1 cellular context compared by ENCODE assay signal in the genomic region with DNA sequence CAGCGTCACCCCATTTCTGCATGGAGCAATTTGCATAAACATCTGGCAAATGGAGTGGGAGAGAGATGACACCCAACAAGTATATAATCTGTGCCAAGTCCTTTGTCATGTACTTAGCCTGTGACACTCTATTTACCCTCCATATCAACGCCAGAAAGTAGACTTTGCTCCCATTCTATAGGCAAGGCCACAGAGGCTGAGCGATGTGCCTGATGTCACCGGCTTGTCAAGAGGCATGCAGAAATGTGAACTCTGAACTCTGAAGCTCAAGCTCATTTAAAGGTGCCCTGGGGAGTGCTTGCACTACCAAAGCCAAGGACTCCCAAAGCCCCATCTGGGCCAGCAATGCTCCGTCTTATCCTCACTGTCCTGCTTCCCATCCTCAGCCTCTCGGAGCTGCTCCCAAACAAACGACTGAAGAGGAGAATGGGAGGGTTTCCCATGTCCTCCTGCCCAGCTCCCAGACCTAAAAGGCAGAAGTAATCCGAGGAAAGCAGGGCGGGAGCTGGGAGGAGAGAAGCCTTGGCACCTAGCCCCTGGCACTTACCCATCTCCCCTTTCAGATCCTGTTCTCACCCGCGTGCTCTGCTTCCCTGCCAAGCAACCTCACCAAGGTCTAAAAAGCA.
TF ChIP-seq lines count a peak whose summit lies in the region.

No MANE protein-coding gene starts in this region.

TF ChIP-seq in IMR-90, 13 proteins besides CTCF, POLR2A, EP300 and RAD21:
- TF ChIP-seq, protein P1, sequence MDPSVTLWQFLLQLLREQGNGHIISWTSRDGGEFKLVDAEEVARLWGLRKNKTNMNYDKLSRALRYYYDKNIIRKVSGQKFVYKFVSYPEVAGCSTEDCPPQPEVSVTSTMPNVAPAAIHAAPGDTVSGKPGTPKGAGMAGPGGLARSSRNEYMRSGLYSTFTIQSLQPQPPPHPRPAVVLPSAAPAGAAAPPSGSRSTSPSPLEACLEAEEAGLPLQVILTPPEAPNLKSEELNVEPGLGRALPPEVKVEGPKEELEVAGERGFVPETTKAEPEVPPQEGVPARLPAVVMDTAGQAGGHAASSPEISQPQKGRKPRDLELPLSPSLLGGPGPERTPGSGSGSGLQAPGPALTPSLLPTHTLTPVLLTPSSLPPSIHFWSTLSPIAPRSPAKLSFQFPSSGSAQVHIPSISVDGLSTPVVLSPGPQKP (IDR thresholded peaks at IDR 0.05; ENCODE audit: borderline replicate concordance, low read depth, low read length) = no peak
- TF ChIP-seq MAZ (IDR thresholded peaks at IDR 0.05; ENCODE audit: borderline replicate concordance, low read depth, low read length) (no peak), NFE2L2 (IDR thresholded peaks at IDR 0.05; ENCODE audit: low read depth, low read length) (no peak), SMC3 (IDR thresholded peaks at IDR 0.05; ENCODE audit: low read depth, low read length) (no peak), CEBPB (IDR thresholded peaks at IDR 0.05; ENCODE audit: low read depth, low read length) (no peak), CHD1 (IDR thresholded peaks at IDR 0.05; ENCODE audit: low read depth, low read length) (no peak), RCOR1 (IDR thresholded peaks at IDR 0.05; ENCODE audit: insufficient replicate concordance, low read length) (no peak), MXI1 (IDR thresholded peaks at IDR 0.05; ENCODE audit: borderline replicate concordance, low read depth, low read length) (no peak), BHLHE40 (IDR thresholded peaks at IDR 0.05; ENCODE audit: low read depth, low read length) (no peak), RFX5 (IDR thresholded peaks at IDR 0.05; ENCODE audit: low read depth, low read length) (no peak), MAFK (IDR thresholded peaks at IDR 0.05; ENCODE audit: low read depth, low read length) (no peak), FOS (IDR thresholded peaks at IDR 0.05; ENCODE audit: low read depth, low read length) (no peak)
- TF ChIP-seq, protein P2, sequence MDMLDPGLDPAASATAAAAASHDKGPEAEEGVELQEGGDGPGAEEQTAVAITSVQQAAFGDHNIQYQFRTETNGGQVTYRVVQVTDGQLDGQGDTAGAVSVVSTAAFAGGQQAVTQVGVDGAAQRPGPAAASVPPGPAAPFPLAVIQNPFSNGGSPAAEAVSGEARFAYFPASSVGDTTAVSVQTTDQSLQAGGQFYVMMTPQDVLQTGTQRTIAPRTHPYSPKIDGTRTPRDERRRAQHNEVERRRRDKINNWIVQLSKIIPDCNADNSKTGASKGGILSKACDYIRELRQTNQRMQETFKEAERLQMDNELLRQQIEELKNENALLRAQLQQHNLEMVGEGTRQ (IDR thresholded peaks at IDR 0.05; ENCODE audit: low read depth, low read length) = no peak
TF ChIP-seq in IMR-90: peak in this region for 0.
